ENCODE assay signal across 8 cellular contexts in genomic region chr6:31620586-31621319, GRCh38. TPM values are rescaled to one million over a fixed set of nuclear protein-coding genes. Genes with fewer than 3 reads are reported as not detected.
A peak's percentile ranks its signal among the peaks of the same experiment; 100 is the strongest.
DNase-seq lines count a peak whose midpoint lies in the region; ATAC-seq, FAIRE-seq and TF ChIP-seq lines count a peak whose summit lies in the region.

Gene PRRC2A, plus strand, starts transcription at chr6:31620715. Its CDS starts 2,075 bp downstream, at chr6:31622790.

- TF ChIP-seq CTCF in OCI-LY7 (conservative IDR thresholded peaks at IDR 0.05; ENCODE audit: low read length) (no peak), ovary (IDR thresholded peaks at IDR 0.05) (no peak)

- BruUV-seq in OCI-LY7 (replicated peaks; lab: Mats Ljungman, UMichigan): no TSS peak

- H3K9me3 ChIP-seq in OCI-LY7 (ENCODE audit: low read length) (no peaks in the 10 kb centered on the region), ovary (no peaks in the 10 kb centered on the region)

- peak within 1 kb of the TSS; percentile 94 for H3K27ac ChIP-seq in OCI-LY7 (ENCODE audit: low read depth, low read length, poor library complexity, severe bottlenecking)
- peak within 1 kb of the TSS; percentile 96 to 98 for H3K27ac ChIP-seq in ovary

- no peaks in the 10 kb centered on the region for H3K9me2 ChIP-seq in OCI-LY7 (ENCODE audit: insufficient read depth, low read length)

- peak; percentile 65 for TF ChIP-seq POLR2A in ovary (IDR thresholded peaks at IDR 0.05)

- H3K36me3 ChIP-seq in OCI-LY7 (ENCODE audit: insufficient read depth, low read length) (peaks cover 49% of the 10 kb centered on the region), ovary (no peaks in the 10 kb centered on the region)

- H3K4me3 ChIP-seq in OCI-LY7 (ENCODE audit: low read depth, low read length, poor library complexity, severe bottlenecking): peak within 1 kb of the TSS; percentile 83
- peak within 1 kb of the TSS; percentile 82 for H3K4me3 ChIP-seq in ovary

- H3K4me1 ChIP-seq in OCI-LY7 (ENCODE audit: insufficient read depth, low read length, poor library complexity, severe bottlenecking): peaks cover 34% of the 10 kb centered on the region
- peaks cover 1% of the 10 kb centered on the region for H3K4me1 ChIP-seq in ovary (ENCODE audit: insufficient read depth)

- intact Hi-C loops in OCI-LY7 (cut with micrococcal nuclease; ENCODE audit: unreplicated experiment): loop anchor here (1.0 to 5.0 kb wide), 5 partner anchors 32 to 210 kb away; partner anchors contain the start of gene BAG6
- intact Hi-C loops in ovary (cut with DNase I): loop anchor here in 2 of 4 donors (2.0 to 5.0 kb wide), 2 partner anchors 32 to 1653 kb away; partner anchors contain the start of gene BAG6 (in 1 of the 2)

- DNase-seq in DMS 273 (lab: John Stamatoyannopoulos, UW; ENCODE audit: unreplicated experiment) (peak; percentile 100), HT-29 (ENCODE audit: low spot score) (no peak), OCI-LY7 (ENCODE audit: low spot score) (peak; percentile 79), activated gamma-delta T cell treated with Interleukin-2 at 50 U/mL for 16 hours (peak; percentile 95), glomerular endothelial cell (ENCODE audit: extremely low read depth, low read depth, low spot score) (no peak), ovary (peak in 4 of 5 donors; percentile 83 to 96 (median 96)), urothelium cell line (ENCODE audit: low spot score) (peak; percentile 98)

- H4K20me1 ChIP-seq in OCI-LY7 (ENCODE audit: insufficient read depth, low read length): peaks cover 18% of the 10 kb centered on the region

- H2AFZ ChIP-seq in OCI-LY7 (ENCODE audit: low read length): peak within 1 kb of the TSS; percentile 23; the same call in 1 of the 2 replicates

- POLR2A ChIA-PET in OCI-LY7 (lab: Charles Lee): interaction anchor here (0.6 to 1.0 kb wide), 2 partner anchors 31 to 61 kb away, joined by 3 read pairs; partner anchors contain the start of gene BAG6

- 1% methylated on average over 26 to 67 of the region's 67 CpGs for WGBS in ovary, 3 donors

- CTCF ChIA-PET in OCI-LY7 (lab: Charles Lee; ENCODE audit: unreplicated experiment): no interaction called here

- peak within 1 kb of the TSS; percentile 99 for H3K4me2 ChIP-seq in OCI-LY7 (ENCODE audit: low read length)

- FAIRE-seq in urothelium cell line (lab: Jason Lieb, UNC): no peak

- H3K79me2 ChIP-seq in OCI-LY7 (ENCODE audit: insufficient read depth, low read depth, low read length): peaks cover 45% of the 10 kb centered on the region

- TF ChIP-seq EP300 in ovary (IDR thresholded peaks at IDR 0.05): no peak

- H3K27me3 ChIP-seq in ovary: no peaks in the 10 kb centered on the region

- ATAC-seq in GM21367 (IDR thresholded peaks at IDR 0.05; ENCODE audit: unreplicated experiment): peak; percentile 19

RNA-seq across cellular contexts. Expression of gene PRRC2A, which starts in this region (rescaled TPM):
- 128 and 172 TPM in 2 replicates for total RNA-seq in HT-29 (2014; rRNA removed; shearing (Covaris generic))
- total RNA-seq in OCI-LY7 (2014; rRNA removed; shearing (Covaris generic)): 113 and 156 TPM in 2 replicates
- total RNA-seq in OCI-LY7 (2022) (355 and 379 TPM in 2 replicates), glomerular endothelial cell (125 and 166 TPM in 2 replicates), ovary (100 to 1,000 TPM in 5 of 7 donors, 10 to 100 TPM in 2; 48.5 to 222 (median 180) TPM)
- polyA plus RNA-seq in ovary: 100 to 1,000 TPM in 1 of 2 donors, 10 to 100 TPM in 1; 64.8 to 104 TPM

Comparison
In these comparisons a context has a peak if more than half of its experiments do, and no peak if none do; other contexts are left out.
1. DNase-seq: peak in DMS 273 (single experiment), OCI-LY7 (single experiment), activated gamma-delta T cell treated with Interleukin-2 at 50 U/mL for 16 hours (single experiment), ovary (4 of 5) and urothelium cell line (single experiment); none in HT-29 (single experiment) and glomerular endothelial cell (single experiment).